ENCODE assay signal across 35 cellular contexts in genomic region chr22:22779213-22779612, GRCh38.
"Had no signal": no experiment of that assay in that cellular context is flagged by ENCODE, and none has a peak within 500 bp of the region (broad histone marks: within the 10 kb centered on the region; RNA-seq: fewer than 3 reads in every experiment).

No MANE protein-coding gene starts in this region.

- DNase-seq: Karpas-422, Kasumi-1, MG63, MM.1S, MV-4-11, NCI-H1048, NCI-H1092, NCI-H1092 treated with DMSO at 0.1 percent for 48 hours, NCI-H1105, NCI-H1105 treated with DMSO at 0.1 percent for 48 hours, NCI-H1417, NCI-H1417 treated with DMSO at 0.1 percent for 48 hours, NCI-H1436, NCI-H1436 treated with DMSO at 0.1 percent for 48 hours, NCI-H146, NCI-H1694, NCI-H1694 treated with DMSO at 0.1 percent for 48 hours, NCI-H187, NCI-H187 treated with DMSO at 0.1 percent for 48 hours, NCI-H1930, NCI-H2029, NCI-H2029 treated with DMSO at 0.1 percent for 48 hours, NCI-H2081, NCI-H2081 treated with DMSO at 0.1 percent for 48 hours, NCI-H2107, NCI-H2171, NCI-H2171 treated with DMSO at 0.1 percent for 48 hours, NCI-H2227 treated with DMSO at 0.1 percent for 48 hours, NCI-H226, NCI-H345, NCI-H446, NCI-H446 treated with DMSO at 0.1 percent for 48 hours, NCI-H510A, NCI-H510A treated with DMSO at 0.1 percent for 48 hours, NCI-H524 had no signal

- H3K9me3 ChIP-seq: MG63 had no signal

- H3K4me3 ChIP-seq: MG63 had no signal

- H3K36me3 ChIP-seq: MG63 had no signal
